Comparison of ENCODE assay signal across 9 cellular contexts in genomic region chr11:76781861-76782500, GRCh38. TPM values are rescaled to one million over a fixed set of nuclear protein-coding genes. Genes with fewer than 3 reads are reported as not detected.
DNase-seq lines count a peak whose midpoint lies in the region; ATAC-seq and TF ChIP-seq lines count a peak whose summit lies in the region.
"Had no signal": no experiment of that assay in that cellular context is flagged by ENCODE, and none has a peak within 500 bp of the region (broad histone marks: within the 10 kb centered on the region; RNA-seq: fewer than 3 reads in every experiment).

No MANE protein-coding gene starts in this region.

- no peaks in the 10 kb centered on the region for H3K9me3 ChIP-seq in thoracic aorta

- in situ Hi-C loops in astrocyte of the cerebellum (cut with HindIII; ENCODE audit: low sequenced_read_pairs) (no loop called here), KBM-7 (cut with MboI; ENCODE audit: low pct_unique_long_range_greater_than_20kb, low sequenced_read_pairs) (no loop called here)

- no peaks in the 10 kb centered on the region for H3K27me3 ChIP-seq in thoracic aorta (replicated peaks; ENCODE audit: insufficient read depth)

- no peaks in the 10 kb centered on the region for H3K36me3 ChIP-seq in thoracic aorta

- no peak for DNase-seq in T-helper 2 cell treated with Interferon-gamma antibody and Interleukin-4, amounts not matched to agents 5 μg/mL and 100 μg/mL, for 36 hours (ENCODE audit: low spot score)
- DNase-seq in T-helper 2 cell: no peak
- no peak for DNase-seq in astrocyte of the cerebellum (ENCODE audit: low read depth)
- DNase-seq in left colon: no peak
- no peak for DNase-seq in thoracic aorta (ENCODE audit: low spot score)
- no peak for DNase-seq in AG20443 (ENCODE audit: low spot score)
- DNase-seq in KBM-7: no peak
- DNase-seq: activated naive CD4-positive, alpha-beta T cell had no signal

- H3K27ac Mint-ChIP-seq in T-helper 2 cell treated with Interferon-gamma antibody and Interleukin-4, amounts not matched to agents 5 μg/mL and 100 μg/mL, for 36 hours: no peak overlapping the region

- peak; percentile 47 for ATAC-seq in left colon
- ATAC-seq in thoracic aorta (ENCODE audit: insufficient number of reproducible peaks, low FRiP score, low read depth): no peak
- no peak for ATAC-seq in GM21515 (IDR thresholded peaks at IDR 0.05; ENCODE audit: unreplicated experiment)

- H3K4me3 Mint-ChIP-seq in T-helper 2 cell treated with Interferon-gamma antibody and Interleukin-4, amounts not matched to agents 5 μg/mL and 100 μg/mL, for 36 hours: peak overlapping the region; percentile 88

- no peak for TF ChIP-seq CTCF in astrocyte of the cerebellum (IDR thresholded peaks at IDR 0.05; ENCODE audit: low read depth, low read length, missing control alignments)
- TF ChIP-seq CTCF in thoracic aorta (IDR thresholded peaks at IDR 0.05): no peak

- peaks cover 22% of the 10 kb centered on the region for H3K4me1 Mint-ChIP-seq in T-helper 2 cell treated with Interferon-gamma antibody and Interleukin-4, amounts not matched to agents 5 μg/mL and 100 μg/mL, for 36 hours (ENCODE audit: low read depth)

- peaks cover 6 to 43% of the 10 kb centered on the region in 2 donors for H3K4me1 ChIP-seq in thoracic aorta (ENCODE audit: control insufficient read depth in 1 of 2, low read depth in 2 of 2)

- H3K36me3 Mint-ChIP-seq in T-helper 2 cell treated with Interferon-gamma antibody and Interleukin-4, amounts not matched to agents 5 μg/mL and 100 μg/mL, for 36 hours (ENCODE audit: low read depth): peaks cover under 1% of the 10 kb centered on the region

- intact Hi-C loops in left colon (cut with DNase I, micrococcal nuclease): no loop called here

- H3K4me3 ChIP-seq in astrocyte of the cerebellum (ENCODE audit: low read depth, low read length): peak overlapping the region; percentile 72
- peak overlapping the region; percentile 98 for H3K4me3 ChIP-seq in thoracic aorta

- peak overlapping the region; percentile 96 to 97 for H3K27ac ChIP-seq in thoracic aorta

- H3K9me3 Mint-ChIP-seq in T-helper 2 cell treated with Interferon-gamma antibody and Interleukin-4, amounts not matched to agents 5 μg/mL and 100 μg/mL, for 36 hours: peaks cover 7% of the 10 kb centered on the region

- peaks cover 27% of the 10 kb centered on the region for H3K27me3 Mint-ChIP-seq in T-helper 2 cell treated with Interferon-gamma antibody and Interleukin-4, amounts not matched to agents 5 μg/mL and 100 μg/mL, for 36 hours (ENCODE audit: low read depth)

RNA-seq across cellular contexts. Expression of gene TSKU, which starts 1.2 kb away (rescaled TPM):
- total RNA-seq in left colon: 10 to 100 TPM; 38.4 to 42.6 TPM
- total RNA-seq in thoracic aorta: 100 to 1,000 TPM in 1 of 2 donors, 10 to 100 TPM in 1; 42.2 to 100 TPM
